ENCODE assay signal across 8 cellular contexts in genomic region chr3:33372218-33373081, GRCh38.
DNase-seq lines count a peak whose midpoint lies in the region; ATAC-seq, FAIRE-seq and TF ChIP-seq lines count a peak whose summit lies in the region.

No MANE protein-coding gene starts in this region.

- H3K36me3 ChIP-seq in PC-3 (ENCODE audit: low read depth, low read length) (peaks cover 8% of the 10 kb centered on the region), ovary (no peaks in the 10 kb centered on the region)

- whole genome bisulfite sequencing in ovary, 3 donors, result 48 to 54% (median 49%) methylated on average over 14 of the region's 14 CpGs

- ATAC-seq in HG03066 (IDR thresholded peaks at IDR 0.05; ENCODE audit: low read depth, unreplicated experiment) (peak; percentile 59), PC-3 (peak; percentile 88)

- peak overlapping the region; percentile 57 for H2AFZ ChIP-seq in PC-3 (ENCODE audit: low read length)

- no peaks in the 10 kb centered on the region for H3K79me2 ChIP-seq in PC-3 (ENCODE audit: low read length)

- TF ChIP-seq CTCF in PC-3 (conservative IDR thresholded peaks at IDR 0.05; ENCODE audit: low read depth, low read length) (peak; percentile 99), ovary (IDR thresholded peaks at IDR 0.05) (peak; percentile 55 to 74 (median 72))

- no peaks in the 10 kb centered on the region for H3K9me2 ChIP-seq in PC-3 (replicated peaks; ENCODE audit: low read length)

- intact Hi-C loops in PC-3 (cut with micrococcal nuclease), result loop anchor here (1.0 to 5.0 kb wide), 6 partner anchors 54 to 425 kb away; no protein-coding TSS in a partner anchor
- intact Hi-C loops in ovary (cut with DNase I), result loop anchor here (5.0 to 10.0 kb wide), 2 partner anchors 240 to 418 kb away; partner anchors contain the start of gene CCR4 (in 1 of the 4)

- peaks cover 10% of the 10 kb centered on the region for H3K4me1 ChIP-seq in PC-3 (ENCODE audit: insufficient read depth, low read length)
- no peaks in the 10 kb centered on the region for H3K4me1 ChIP-seq in ovary (ENCODE audit: insufficient read depth)

- no peak overlapping the region for H3K9ac ChIP-seq in PC-3 (ENCODE audit: low read length)

- BruUV-seq in PC-3 (replicated peaks; lab: Mats Ljungman, UMichigan), result no TSS peak

- H3K4me3 ChIP-seq in PC-3 (ENCODE audit: low read length) (peak overlapping the region; percentile 25; the same call in 1 of the 2 replicates), ovary (no peak overlapping the region)

- no peak for TF ChIP-seq EP300 in ovary (IDR thresholded peaks at IDR 0.05)

- DNase-seq in NCI-H1694 treated with DMSO at 0.1 percent for 48 hours (lab: John Stamatoyannopoulos, UW), result peak; percentile 12
- no peak for DNase-seq in NCI-H1694 (lab: John Stamatoyannopoulos, UW)
- DNase-seq in PC-3, result peak; percentile 84
- DNase-seq in activated T-cell treated with anti-CD3 and anti-CD28 coated beads, Interleukin-2, amount 50 U/mL, for 48 hours, result peak; percentile 65 to 67
- peak; percentile 23 to 33 for DNase-seq in frontal cortex (ENCODE audit: low spot score in 2 of 2)
- DNase-seq in ovary, result peak in 2 of 5 donors; percentile 30 to 48
- DNase-seq in NCI-H2081 treated with DMSO at 0.1 percent for 48 hours (lab: John Stamatoyannopoulos, UW), result no peak

- FAIRE-seq in frontal cortex (lab: Jason Lieb, UNC), result no peak

- CTCF ChIA-PET in PC-3 (lab: Charles Lee), result interaction anchor here (0.5 to 3.1 kb wide), 18 partner anchors 10 to 425 kb away, joined by 3 to 64 read pairs (median 4); partner anchors contain the start of gene FBXL2

- H3K27me3 ChIP-seq in PC-3 (ENCODE audit: low read length) (no peaks in the 10 kb centered on the region), ovary (no peaks in the 10 kb centered on the region)

- H3K4me2 ChIP-seq in PC-3 (ENCODE audit: low read length), result peak overlapping the region; percentile 61

- peak overlapping the region; percentile 6; the same call in 1 of the 2 replicates for H3K27ac ChIP-seq in PC-3 (ENCODE audit: low read length)
- H3K27ac ChIP-seq in ovary, result no peak overlapping the region

- H3K9me3 ChIP-seq in PC-3 (ENCODE audit: low read length), result no peaks in the 10 kb centered on the region
- H3K9me3 ChIP-seq in ovary, result no peaks in the 10 kb centered on the region

- no peaks in the 10 kb centered on the region for H3F3A ChIP-seq in PC-3 (ENCODE audit: low read length, unreplicated experiment)

- POLR2A ChIA-PET in PC-3 (lab: Charles Lee; ENCODE audit: unreplicated experiment), result interaction anchor here (0.6 to 1.0 kb wide), 3 partner anchors 96 to 737 kb away, joined by 3 to 4 read pairs (median 3); no protein-coding TSS in a partner anchor

- TF ChIP-seq POLR2A in ovary (IDR thresholded peaks at IDR 0.05), result no peak

- H4K20me1 ChIP-seq in PC-3 (ENCODE audit: low read length), result no peaks in the 10 kb centered on the region

Comparison
In these comparisons a context has a peak if more than half of its experiments do, and no peak if none do; other contexts are left out.
1. DNase-seq: peak in NCI-H1694 treated with DMSO at 0.1 percent for 48 hours (single experiment), PC-3 (single experiment), activated T-cell treated with anti-CD3 and anti-CD28 coated beads, Interleukin-2, amount 50 U/mL, for 48 hours (2 of 2) and frontal cortex (2 of 2); none in NCI-H1694 (single experiment) and NCI-H2081 treated with DMSO at 0.1 percent for 48 hours (single experiment).